9 cellular contexts compared by ENCODE assay signal in the genomic region with DNA sequence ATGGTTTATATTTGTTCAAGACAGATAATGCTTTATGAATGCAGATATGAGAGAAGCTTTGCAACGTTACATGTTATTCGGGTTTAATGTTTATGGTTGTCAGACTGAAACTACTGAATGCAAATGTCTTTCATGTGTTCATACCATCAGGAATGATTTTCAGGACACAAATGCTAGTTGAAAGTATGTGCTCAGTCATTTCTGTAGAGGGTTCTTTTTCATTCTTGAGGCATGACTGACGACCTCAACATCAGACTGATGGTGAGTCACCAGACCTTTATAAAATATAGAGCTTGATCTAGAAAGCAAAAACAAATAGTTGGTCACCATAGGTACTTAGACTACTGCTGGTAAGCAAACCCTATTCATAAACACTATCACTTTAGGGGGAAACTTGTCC.
DNase-seq lines count a peak whose midpoint lies in the region; ATAC-seq and FAIRE-seq lines count a peak whose summit lies in the region.
"Had no signal": no experiment of that assay in that cellular context is flagged by ENCODE, and none has a peak within 500 bp of the region (broad histone marks: within the 10 kb centered on the region; RNA-seq: fewer than 3 reads in every experiment).

No MANE protein-coding gene starts in this region.

- FAIRE-seq in urothelium cell line (lab: Jason Lieb, UNC) = no peak

- ATAC-seq in GM18870 (IDR thresholded peaks at IDR 0.05; ENCODE audit: unreplicated experiment) = peak; percentile 90

- DNase-seq in NCI-H226 = peak; percentile 88
- DNase-seq in epithelial cell of prostate (ENCODE audit: low read depth, low spot score) = peak; percentile 54
- peak; percentile 40 for DNase-seq in urothelium cell line (ENCODE audit: low spot score)
- DNase-seq in activated gamma-delta T cell (lab: John Stamatoyannopoulos, UW) = no peak
- no peak for DNase-seq in ureter (ENCODE audit: low spot score)
- DNase-seq in NCI-H510A (lab: John Stamatoyannopoulos, UW) = no peak
- DNase-seq: NCI-H2171 had no signal

- peak overlapping the region; percentile 41 for H3K27ac ChIP-seq in epithelial cell of prostate
- H3K27ac ChIP-seq: neutrophil had no signal

Comparison
In these comparisons a context has a peak if more than half of its experiments do, and no peak if none do; other contexts are left out.
1. DNase-seq: peak in NCI-H226 (single experiment), epithelial cell of prostate (single experiment) and urothelium cell line (single experiment); none in activated gamma-delta T cell (single experiment), ureter (single experiment) and NCI-H510A (single experiment).